ENCODE assay signal across 15 cellular contexts in genomic region chr15:65354835-65355172, GRCh38. TPM values are rescaled to one million over a fixed set of nuclear protein-coding genes. Genes with fewer than 3 reads are reported as not detected.
DNase-seq lines count a peak whose midpoint lies in the region; ATAC-seq and TF ChIP-seq lines count a peak whose summit lies in the region.
"Had no signal": no experiment of that assay in that cellular context is flagged by ENCODE, and none has a peak within 500 bp of the region (broad histone marks: within the 10 kb centered on the region; RNA-seq: fewer than 3 reads in every experiment).

No MANE protein-coding gene starts in this region.

- no peak overlapping the region for H3K27ac Mint-ChIP-seq in CD4-positive, alpha-beta memory T cell
- H3K27ac Mint-ChIP-seq: activated naive CD4-positive, alpha-beta T cell treated with anti-CD3 and anti-CD28 coated beads, Interleukin-2, amount 10 ng/mL, durations not matched to agents 7 days and 5 days had no signal

- H3K36me3 ChIP-seq in CD4-positive, alpha-beta memory T cell (ENCODE audit: insufficient read depth, low read length) = no peaks in the 10 kb centered on the region
- H3K36me3 ChIP-seq in Panc1 (ENCODE audit: control insufficient read depth, insufficient read depth, low read length) = no peaks in the 10 kb centered on the region
- no peaks in the 10 kb centered on the region for H3K36me3 ChIP-seq in parathyroid adenoma (ENCODE audit: control insufficient read depth, insufficient read depth, low read length)
- H3K36me3 ChIP-seq in adrenal gland (replicated peaks in 1 of 2) = no peaks in the 10 kb centered on the region
- H3K36me3 ChIP-seq: pancreas, tibial artery had no signal

- peaks cover 0 to 29% (median 15%) of the 10 kb centered on the region in 8 donors for H3K9me3 Mint-ChIP-seq in CD4-positive, alpha-beta memory T cell

- in situ Hi-C loops in Panc1 (cut with HindIII; ENCODE audit: low pct_unique_long_range_greater_than_20kb, low sequenced_read_pairs) = no loop called here

- H3K79me2 ChIP-seq in parathyroid adenoma = no peaks in the 10 kb centered on the region

- WGBS in adrenal gland, 4 donors = 79 to 94% (median 88%) methylated on average over 4 to 10 of the region's 10 CpGs

- TF ChIP-seq CTCF in Panc1 (IDR thresholded peaks at IDR 0.05) = no peak
- TF ChIP-seq CTCF in parathyroid adenoma (IDR thresholded peaks at IDR 0.05) = no peak
- no peak for TF ChIP-seq CTCF in adrenal gland (IDR thresholded peaks at IDR 0.05)

- no peaks in the 10 kb centered on the region for H3K9me3 ChIP-seq in CD4-positive, alpha-beta memory T cell (ENCODE audit: control insufficient read depth in 1 of 2, low read length in 2 of 2)
- no peaks in the 10 kb centered on the region; the same call in 1 of the 2 replicates for H3K9me3 ChIP-seq in Panc1 (ENCODE audit: control insufficient read depth, insufficient read depth, low read depth, low read length)
- H3K9me3 ChIP-seq in iPS-18c (ENCODE audit: control insufficient read depth, insufficient read depth, low read length) = no peaks in the 10 kb centered on the region
- H3K9me3 ChIP-seq in parathyroid adenoma (ENCODE audit: control insufficient read depth, low read length) = no peaks in the 10 kb centered on the region
- H3K9me3 ChIP-seq in adrenal gland (replicated peaks in 1 of 3) = peaks cover 0 to 5% (median 0%) of the 10 kb centered on the region in 3 donors
- H3K9me3 ChIP-seq: pancreas, tibial artery had no signal

- no peak overlapping the region for H3K4me2 ChIP-seq in parathyroid adenoma (ENCODE audit: low read length)

- peak overlapping the region; percentile 33 for H2AFZ ChIP-seq in parathyroid adenoma

- H3K4me1 Mint-ChIP-seq in CD4-positive, alpha-beta memory T cell = peaks cover 4 to 7% (median 6%) of the 10 kb centered on the region in 4 donors

- ATAC-seq in Panc1 = peak; percentile 39; the same call in 1 of the 2 replicates
- ATAC-seq in GM21619 (IDR thresholded peaks at IDR 0.05; ENCODE audit: unreplicated experiment) = no peak
- ATAC-seq in HG02798 (IDR thresholded peaks at IDR 0.05; ENCODE audit: poor library complexity, unreplicated experiment) = no peak
- ATAC-seq in HG03457 (IDR thresholded peaks at IDR 0.05; ENCODE audit: unreplicated experiment) = no peak

- TF ChIP-seq POLR2A in adrenal gland (IDR thresholded peaks at IDR 0.05) = no peak

- H3K27ac ChIP-seq in CD4-positive, alpha-beta memory T cell (ENCODE audit: low read depth, low read length) = no peak overlapping the region
- H3K27ac ChIP-seq in Panc1 (ENCODE audit: low read length) (no peak overlapping the region), parathyroid adenoma (peak overlapping the region; percentile 47), adrenal gland (no peak overlapping the region)
- H3K27ac ChIP-seq: pancreas, SK-N-MC, tibial artery had no signal

- H3K4me3 Mint-ChIP-seq in CD4-positive, alpha-beta memory T cell = peak overlapping the region in 7 of 8 donors; percentile 1 to 21 (median 9)
- H3K4me3 Mint-ChIP-seq: activated naive CD4-positive, alpha-beta T cell treated with anti-CD3 and anti-CD28 coated beads, Interleukin-2, amount 10 ng/mL, durations not matched to agents 7 days and 5 days had no signal

- DNase-seq in CD4-positive, alpha-beta memory T cell = no peak
- DNase-seq in Panc1 (ENCODE audit: low read depth, low spot score) (no peak), adrenal gland (no peak)
- DNase-seq: activated naive CD4-positive, alpha-beta T cell treated with anti-CD3 and anti-CD28 coated beads, Interleukin-2, amount 10 ng/mL, durations not matched to agents 7 days and 5 days; erythroblast; NCI-H2171; pancreas; tibial artery had no signal

- CTCF ChIA-PET in CD4-positive, alpha-beta memory T cell (lab: Charles Lee; ENCODE audit: partially characterized antibody) = no interaction called here
- CTCF ChIA-PET in Panc1 (lab: Charles Lee) = no interaction called here

- intact Hi-C loops in CD4-positive, alpha-beta memory T cell (cut with micrococcal nuclease) = no loop called here
- intact Hi-C loops in Panc1 (cut with micrococcal nuclease; ENCODE audit: unreplicated experiment) (no loop called here), adrenal gland (cut with DNase I) (no loop called here)

- H3K27me3 ChIP-seq in CD4-positive, alpha-beta memory T cell (ENCODE audit: insufficient read depth, low read length) = peaks cover 16% of the 10 kb centered on the region
- peaks cover 16% of the 10 kb centered on the region for H3K27me3 ChIP-seq in Panc1 (ENCODE audit: control insufficient read depth, insufficient read depth, low read length)
- no peaks in the 10 kb centered on the region for H3K27me3 ChIP-seq in parathyroid adenoma (ENCODE audit: control insufficient read depth, insufficient read depth, low read length)
- H3K27me3 ChIP-seq in adrenal gland = peaks cover 12% of the 10 kb centered on the region

- no TSS peak for BruUV-seq in Panc1 (replicated peaks; lab: Mats Ljungman, UMichigan)

- H3K9ac ChIP-seq in parathyroid adenoma = no peak overlapping the region

- peaks cover 7% of the 10 kb centered on the region for H3K4me1 ChIP-seq in CD4-positive, alpha-beta memory T cell (ENCODE audit: insufficient read depth, low read length)
- H3K4me1 ChIP-seq in Panc1 (ENCODE audit: control insufficient read depth, insufficient read depth, low read length) (peaks cover 3% of the 10 kb centered on the region; the same call in 1 of the 2 replicates), parathyroid adenoma (peaks cover 6% of the 10 kb centered on the region), adrenal gland (replicated peaks in 1 of 2) (peaks cover 0 to 6% of the 10 kb centered on the region in 2 donors)

- H3K27me3 Mint-ChIP-seq in CD4-positive, alpha-beta memory T cell = peaks cover 29 to 31% of the 10 kb centered on the region in 2 donors

- H3K4me3 ChIP-seq in CD4-positive, alpha-beta memory T cell (ENCODE audit: low read length in 2 of 2) = no peak overlapping the region
- no peak overlapping the region for H3K4me3 ChIP-seq in Panc1 (ENCODE audit: low read depth in 2 of 2, low read length in 2 of 2)
- H3K4me3 ChIP-seq in iPS-18c (ENCODE audit: insufficient read depth, low read depth, low read length) = peak overlapping the region; percentile 43; the same call in 1 of the 2 replicates
- no peak overlapping the region for H3K4me3 ChIP-seq in parathyroid adenoma (ENCODE audit: low read depth, low read length)
- peak overlapping the region in 1 of 4 donors; percentile 53 for H3K4me3 ChIP-seq in adrenal gland
- H3K4me3 ChIP-seq: lung, SK-N-MC had no signal

- peaks cover 0 to 3% of the 10 kb centered on the region in 2 donors for H3K36me3 Mint-ChIP-seq in CD4-positive, alpha-beta memory T cell
- H3K36me3 Mint-ChIP-seq: activated naive CD4-positive, alpha-beta T cell treated with anti-CD3 and anti-CD28 coated beads, Interleukin-2, amount 10 ng/mL, durations not matched to agents 7 days and 5 days had no signal

- POLR2A ChIA-PET in CD4-positive, alpha-beta memory T cell (lab: Charles Lee; ENCODE audit: partially characterized antibody) = no interaction called here
- POLR2A ChIA-PET in Panc1 (lab: Charles Lee) = no interaction called here

RNA-seq across cellular contexts. Expression of gene IGDCC3, which starts 23.0 kb away (rescaled TPM):
- not detected for total RNA-seq in CD4-positive, alpha-beta memory T cell
- polyA plus RNA-seq in CD4-positive, alpha-beta memory T cell = not detected
- total RNA-seq in Panc1 (2021; ENCODE audit: unreplicated experiment) (0.18 TPM), adrenal gland (under 1 TPM in 2 of 8 donors, not detected in 6; 0.27 to 0.29 TPM)
- not detected for polyA plus RNA-seq in Panc1 (2012; ENCODE audit: insufficient read length)
- polyA plus RNA-seq in adrenal gland = under 1 TPM in 2 of 3 donors, not detected in 1; 0.13 to 0.32 TPM
- polyA plus RNA-seq: lung, pancreas had no signal

RNA-seq across cellular contexts. Expression of gene RNU5B-1, which starts 50.3 kb away (rescaled TPM):
- 10 to 100 TPM in 1 of 2 experiments, not detected in 1; 24.0 TPM for total RNA-seq in CD4-positive, alpha-beta memory T cell
- polyA plus RNA-seq in CD4-positive, alpha-beta memory T cell = not detected
- total RNA-seq in Panc1 (2021; ENCODE audit: unreplicated experiment) (not detected), adrenal gland (10 to 100 TPM in 2 of 8 donors, not detected in 6; 27.3 to 29.8 TPM)
- polyA plus RNA-seq in Panc1 (2012; ENCODE audit: insufficient read length) = not detected
- polyA plus RNA-seq in adrenal gland = not detected
- polyA plus RNA-seq: lung, pancreas had no signal

RNA-seq across cellular contexts. Expression of gene RNU5A-1, which starts 59.0 kb away (rescaled TPM):
- total RNA-seq in CD4-positive, alpha-beta memory T cell = not detected
- polyA plus RNA-seq in CD4-positive, alpha-beta memory T cell = not detected
- not detected for total RNA-seq in Panc1 (2021; ENCODE audit: unreplicated experiment)
- not detected for polyA plus RNA-seq in Panc1 (2012; ENCODE audit: insufficient read length)
- not detected for total RNA-seq in adrenal gland
- polyA plus RNA-seq in adrenal gland = not detected
- total RNA-seq: lung, pancreas had no signal
- polyA plus RNA-seq: lung, pancreas had no signal
